ENCODE assay signal across 24 cellular contexts in the genomic region with DNA sequence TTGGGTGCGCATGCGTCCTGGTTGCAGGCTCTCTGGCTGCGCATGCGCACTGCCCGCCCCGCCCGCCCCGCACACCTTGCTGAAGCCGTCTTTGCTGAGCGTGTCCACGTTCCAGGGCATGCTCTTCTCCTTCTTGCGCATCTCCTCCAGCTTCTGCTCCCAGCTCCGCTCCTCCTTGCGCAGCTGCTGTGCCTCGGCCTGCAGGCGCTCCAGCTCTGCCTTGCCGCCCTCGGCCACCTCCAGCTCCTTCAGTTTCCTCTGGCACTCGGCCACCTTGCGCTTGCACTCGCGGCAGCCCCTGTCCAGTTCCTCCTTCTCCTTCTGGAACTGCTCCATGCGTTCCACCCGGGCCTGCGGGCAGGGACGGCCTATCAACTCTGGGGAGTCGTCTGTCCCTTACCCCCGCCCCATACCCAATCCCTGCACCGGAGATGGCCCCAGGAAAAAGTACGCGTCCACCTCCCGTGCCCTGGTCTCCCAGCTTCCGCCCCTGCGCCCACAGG.
"Had no signal": no experiment of that assay in that cellular context is flagged by ENCODE, and none has a peak within 500 bp of the region (broad histone marks: within the 10 kb centered on the region; RNA-seq: fewer than 3 reads in every experiment).

No MANE protein-coding gene starts in this region.

- H3K27ac Mint-ChIP-seq: memory B cell; mesothelial cell of epicardium; natural killer cell treated with Interleukin-12 subunit alpha and Interleukin-12 subunit beta and Interleukin-15 and Interleukin-18, amount 100 ng/mL, for 72 hours; type B pancreatic cell had no signal

- H3K9me3 ChIP-seq: colonic mucosa, left ventricle myocardium inferior, lower lobe of right lung, psoas muscle, spleen, thoracic aorta had no signal

- H3K9me3 Mint-ChIP-seq: memory B cell; mesothelial cell of epicardium; natural killer cell treated with Interleukin-12 subunit alpha and Interleukin-12 subunit beta and Interleukin-15 and Interleukin-18, amount 100 ng/mL, for 72 hours; stimulated activated naive B cell treated with anti-CD40 and anti-IgM and Interleukin-4, amounts not matched to agents 10 μg/mL and 1 μg/mL and 100 μg/mL, for 72 hours; stimulated activated naive CD8-positive, alpha-beta T cell treated with anti-CD3 and anti-CD28 coated beads, Interleukin-15, amount 100 ng/mL, for 72 hours; type B pancreatic cell had no signal

- H3K4me3 ChIP-seq: colonic mucosa, hepatocyte, left ventricle myocardium inferior, lower lobe of right lung, psoas muscle, spleen, thoracic aorta had no signal

- DNase-seq: colonic mucosa; dermis blood vessel endothelial cell; foreskin melanocyte; head of caudate nucleus; kidney; left cardiac atrium; left ventricle myocardium inferior; lower lobe of right lung; psoas muscle; retina; spleen; stimulated activated CD4-positive, alpha-beta T cell treated with anti-CD3 and anti-CD28 coated beads, Interleukin-2, amount 100 ng/mL, for 24 hours; stimulated activated CD4-positive, alpha-beta T cell treated with anti-CD3 and anti-CD28 coated beads, Interleukin-4, amount 100 ng/mL, for 4 hours; stimulated activated naive B cell treated with anti-CD40 and anti-IgM and Interleukin-4, amounts not matched to agents 10 μg/mL and 1 μg/mL and 100 μg/mL, for 72 hours; stimulated activated naive CD8-positive, alpha-beta T cell treated with anti-CD3 and anti-CD28 coated beads, Interleukin-15, amount 100 ng/mL, for 72 hours had no signal

- H3K27ac ChIP-seq: colonic mucosa, hepatocyte, left ventricle myocardium inferior, lower lobe of right lung, psoas muscle, spleen, thoracic aorta had no signal

- H3K27me3 ChIP-seq: colonic mucosa, hepatocyte, spleen had no signal

- H3K4me3 Mint-ChIP-seq: memory B cell; mesothelial cell of epicardium; natural killer cell treated with Interleukin-12 subunit alpha and Interleukin-12 subunit beta and Interleukin-15 and Interleukin-18, amount 100 ng/mL, for 72 hours; stimulated activated naive B cell treated with anti-CD40 and anti-IgM and Interleukin-4, amounts not matched to agents 10 μg/mL and 1 μg/mL and 100 μg/mL, for 72 hours; stimulated activated naive CD8-positive, alpha-beta T cell treated with anti-CD3 and anti-CD28 coated beads, Interleukin-15, amount 100 ng/mL, for 72 hours; type B pancreatic cell had no signal

- H2AFZ ChIP-seq: hepatocyte had no signal

- ATAC-seq: left cardiac atrium; natural killer cell treated with Interleukin-12 subunit alpha and Interleukin-12 subunit beta and Interleukin-15 and Interleukin-18, amount 100 ng/mL, for 72 hours; psoas muscle; sciatic nerve; stimulated activated naive B cell treated with anti-CD40 and anti-IgM and Interleukin-4, amounts not matched to agents 10 μg/mL and 1 μg/mL and 100 μg/mL, for 72 hours had no signal

- H3K4me1 Mint-ChIP-seq: mesothelial cell of epicardium had no signal

- FAIRE-seq: endothelial cell of umbilical vein, kidney, urothelium cell line had no signal

- H3K27me3 Mint-ChIP-seq: memory B cell; natural killer cell treated with Interleukin-12 subunit alpha and Interleukin-12 subunit beta and Interleukin-15 and Interleukin-18, amount 100 ng/mL, for 72 hours; stimulated activated naive B cell treated with anti-CD40 and anti-IgM and Interleukin-4, amounts not matched to agents 10 μg/mL and 1 μg/mL and 100 μg/mL, for 72 hours; stimulated activated naive CD8-positive, alpha-beta T cell treated with anti-CD3 and anti-CD28 coated beads, Interleukin-15, amount 100 ng/mL, for 72 hours; type B pancreatic cell had no signal

- H3K4me2 ChIP-seq: hepatocyte had no signal
